ENCODE assay signal across 10 cellular contexts in the genomic region with DNA sequence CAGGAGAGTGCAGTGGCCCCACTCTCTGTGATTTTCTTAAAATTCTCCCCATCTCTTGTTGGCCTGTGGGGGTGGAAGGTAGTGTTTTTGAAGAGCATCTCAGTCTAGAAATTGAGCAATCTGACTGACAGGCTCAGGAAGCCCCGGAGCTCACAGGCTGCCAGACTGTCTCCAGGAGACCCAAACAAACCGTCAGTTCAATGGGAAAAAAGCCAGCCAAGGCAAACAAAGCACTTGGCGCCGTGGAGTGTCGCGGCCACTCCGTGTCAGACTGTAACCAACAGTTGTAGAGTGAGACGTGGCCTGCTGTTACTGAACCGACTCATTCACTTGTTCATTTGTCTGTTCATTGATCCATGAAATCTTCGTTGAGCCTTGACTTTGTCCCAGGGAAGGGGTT. TPM values are rescaled to one million over a fixed set of nuclear protein-coding genes. Genes with fewer than 3 reads are reported as not detected.
DNase-seq lines count a peak whose midpoint lies in the region; ATAC-seq and TF ChIP-seq lines count a peak whose summit lies in the region.
"Had no signal": no experiment of that assay in that cellular context is flagged by ENCODE, and none has a peak within 500 bp of the region (broad histone marks: within the 10 kb centered on the region; RNA-seq: fewer than 3 reads in every experiment).

No MANE protein-coding gene starts in this region.

- ATAC-seq in HG03097 (IDR thresholded peaks at IDR 0.05; ENCODE audit: low FRiP score, unreplicated experiment) (no peak), HG02759 (IDR thresholded peaks at IDR 0.05; ENCODE audit: unreplicated experiment) (no peak)

- H3K27me3 ChIP-seq in WERI-Rb-1 (ENCODE audit: insufficient read depth, low read depth, severe bottlenecking) = no peaks in the 10 kb centered on the region
- H3K27me3 ChIP-seq: BLaER1 treated with 17β-estradiol and CSF1 and Interleukin-3, amounts not matched to agents 10 nM and 100 nM had no signal

- DNase-seq in Caki2 (ENCODE audit: low read depth) (peak; percentile 96), NCI-H1694 (lab: John Stamatoyannopoulos, UW) (peak; percentile 72), astrocyte of the hippocampus (ENCODE audit: low read depth, low spot score) (peak; percentile 80), iris pigment epithelial cell (ENCODE audit: low read depth) (peak; percentile 80), WERI-Rb-1 (no peak), NCI-H82 (lab: John Stamatoyannopoulos, UW) (no peak)

- no peaks in the 10 kb centered on the region for H3K9me3 ChIP-seq in WERI-Rb-1 (ENCODE audit: severe bottlenecking)

- in situ Hi-C loops in Caki2 (cut with HindIII; ENCODE audit: low pct_unique_long_range_greater_than_20kb, low sequenced_read_pairs) = no loop called here

- no peak overlapping the region for H3K27ac ChIP-seq in WERI-Rb-1
- H3K27ac ChIP-seq: skin epidermis had no signal

- H3K36me3 ChIP-seq in WERI-Rb-1 = no peaks in the 10 kb centered on the region
- H3K36me3 ChIP-seq: BLaER1 treated with 17β-estradiol and CSF1 and Interleukin-3, amounts not matched to agents 10 nM and 100 nM had no signal

- no peak overlapping the region for H3K4me3 ChIP-seq in WERI-Rb-1 (ENCODE audit: low read depth, low read length)
- H3K4me3 ChIP-seq: BLaER1 treated with 17β-estradiol and CSF1 and Interleukin-3, amounts not matched to agents 10 nM and 100 nM; skin epidermis had no signal

- TF ChIP-seq CTCF in WERI-Rb-1 (IDR thresholded peaks at IDR 0.05; ENCODE audit: low read depth, low read length) = no peak

RNA-seq across cellular contexts. Expression of gene RGS9, which starts 33.7 kb away (rescaled TPM):
- total RNA-seq in Caki2 (2014; rRNA removed; shearing (Covaris generic); ENCODE audit: low replicate concordance) = 38.8 and 46.4 TPM in 2 replicates

Comparison
In these comparisons a context has a peak if more than half of its experiments do, and no peak if none do; other contexts are left out.
1. DNase-seq: peak in Caki2 (single experiment), NCI-H1694 (single experiment), astrocyte of the hippocampus (single experiment) and iris pigment epithelial cell (single experiment); none in WERI-Rb-1 (single experiment) and NCI-H82 (single experiment).